Comparison of ENCODE assay signal across 8 cellular contexts in the genomic region with DNA sequence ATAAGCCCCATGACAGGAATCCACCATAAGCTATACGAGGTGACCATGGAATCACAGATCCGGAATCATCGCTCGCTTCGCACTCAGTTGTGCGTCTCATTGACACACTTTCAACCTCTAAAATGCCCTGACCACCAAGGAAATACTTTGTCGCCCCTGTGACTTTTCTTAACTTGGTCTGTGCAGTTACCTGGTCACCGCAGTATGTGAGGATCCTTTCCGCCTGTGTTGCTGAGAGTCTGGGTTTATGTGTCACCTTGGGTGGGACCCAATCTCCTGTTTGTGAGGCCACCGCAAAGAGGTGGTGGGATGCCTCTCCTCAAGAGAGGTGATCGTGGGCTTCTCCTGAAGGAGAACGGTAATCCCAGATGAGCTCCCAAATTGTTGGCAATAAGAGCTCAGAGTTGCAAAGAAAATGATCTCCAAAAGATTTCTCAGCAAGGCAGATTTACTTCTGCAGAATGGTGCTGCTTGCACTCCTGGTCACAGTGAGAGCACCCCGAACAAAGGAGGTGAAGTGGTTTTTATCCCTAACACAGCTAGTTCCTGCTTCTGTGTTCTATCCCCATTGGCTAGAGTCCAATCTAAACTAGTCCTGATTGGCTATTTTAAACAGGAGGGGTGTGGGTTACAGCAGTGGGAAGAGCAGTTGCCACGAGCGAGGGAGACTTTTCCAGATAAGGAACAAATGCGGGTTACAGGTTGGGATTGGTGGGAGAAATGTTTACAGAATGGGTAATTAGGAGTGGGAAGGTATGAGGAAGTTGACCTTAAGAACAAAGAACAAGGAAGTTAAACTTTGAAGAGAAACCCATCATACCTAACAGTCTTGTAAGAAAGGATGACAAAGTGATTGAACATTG. TPM values are rescaled to one million over a fixed set of nuclear protein-coding genes. Genes with fewer than 3 reads are reported as not detected.
DNase-seq lines count a peak whose midpoint lies in the region; ATAC-seq and TF ChIP-seq lines count a peak whose summit lies in the region.

No MANE protein-coding gene starts in this region.

- H3K9ac ChIP-seq in SK-N-MC (ENCODE audit: insufficient read length): no peak overlapping the region

- DNase-seq in SK-N-MC (ENCODE audit: low read depth, low spot score) (no peak), glutamatergic neuron (no peak), SHP77 (lab: John Stamatoyannopoulos, UW) (no peak), head of caudate nucleus (no peak)
- no peak for DNase-seq in stimulated activated CD4-positive, alpha-beta T cell treated with anti-CD3 and anti-CD28 coated beads, Interleukin-4, amount 100 ng/mL, for 1 hour

- H3K27ac ChIP-seq in 22Rv1 (peak overlapping the region; percentile 73), SK-N-MC (peak overlapping the region; percentile 85)

- intact Hi-C loops in head of caudate nucleus (cut with DNase I): no loop called here

- H3K36me3 Mint-ChIP-seq in glutamatergic neuron (ENCODE audit: unreplicated experiment): peaks cover 70% of the 10 kb centered on the region

- H3K4me3 Mint-ChIP-seq in glutamatergic neuron (ENCODE audit: unreplicated experiment): peak overlapping the region; percentile 69

- ATAC-seq in GM18505 (IDR thresholded peaks at IDR 0.05; ENCODE audit: unreplicated experiment): no peak
- no peak for ATAC-seq in HG03457 (IDR thresholded peaks at IDR 0.05; ENCODE audit: unreplicated experiment)

- H3K36me3 ChIP-seq in SK-N-MC (ENCODE audit: insufficient read depth, low read length): peaks cover 98% of the 10 kb centered on the region

- H3K4me3 ChIP-seq in SK-N-MC: 0 out of 2 replicates have a peak overlapping the region, but pooled peaks have one; percentile 10

- peaks cover 22% of the 10 kb centered on the region for H3K4me1 Mint-ChIP-seq in glutamatergic neuron (ENCODE audit: low read depth, unreplicated experiment)

- TF ChIP-seq POLR2A in GM18505 (IDR thresholded peaks at IDR 0.05; ENCODE audit: borderline replicate concordance, extremely low read depth, insufficient read depth, insufficient read length): peak; percentile 41

- TF ChIP-seq CTCF in 22Rv1 (IDR thresholded peaks at IDR 0.05): no peak
- no peak for TF ChIP-seq CTCF in glutamatergic neuron (IDR thresholded peaks at IDR 0.05; ENCODE audit: partially characterized antibody, unreplicated experiment)

- H3K27me3 Mint-ChIP-seq in glutamatergic neuron (ENCODE audit: unreplicated experiment): peaks cover 12% of the 10 kb centered on the region

- no peaks in the 10 kb centered on the region for H3K9me3 ChIP-seq in SK-N-MC (ENCODE audit: low read depth, low read length)

- H3K9me3 Mint-ChIP-seq in glutamatergic neuron (ENCODE audit: unreplicated experiment): peaks cover 30% of the 10 kb centered on the region

- H3K27ac Mint-ChIP-seq in glutamatergic neuron (ENCODE audit: unreplicated experiment): no peak overlapping the region

RNA-seq across cellular contexts. Expression of a gene that starts 9.1 kb away (rescaled TPM):
- 11.8 TPM for total RNA-seq in glutamatergic neuron (ENCODE audit: unreplicated experiment)
